Comparison of ENCODE assay signal across 8 cellular contexts in the genomic region with DNA sequence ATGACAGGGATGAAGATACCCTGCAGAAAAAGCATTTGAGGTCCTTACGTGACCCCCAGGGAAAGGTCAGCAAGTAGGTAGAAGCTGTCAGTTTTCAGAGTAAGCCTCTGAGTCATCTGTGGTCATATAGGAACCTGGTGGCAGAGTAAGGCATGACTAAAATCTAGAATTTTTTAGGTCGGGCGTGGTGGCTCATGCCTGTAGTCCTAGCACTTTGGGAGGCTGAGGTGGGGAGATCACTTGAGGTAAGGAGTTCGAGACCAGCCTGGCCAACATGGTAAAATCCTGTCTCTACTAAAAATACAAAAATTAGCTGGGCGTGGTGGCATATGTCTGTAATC. TPM values are rescaled to one million over a fixed set of nuclear protein-coding genes. Genes with fewer than 3 reads are reported as not detected.
DNase-seq lines count a peak whose midpoint lies in the region; ATAC-seq and TF ChIP-seq lines count a peak whose summit lies in the region.
"Not testable (repeated sequence)": the region's sequence is repeated elsewhere in the genome, so short reads cannot be mapped to it uniquely, and the experiment has no call there.

No MANE protein-coding gene starts in this region.

- ATAC-seq in GM18511 (IDR thresholded peaks at IDR 0.05; ENCODE audit: unreplicated experiment) = peak; percentile 49
- peak; percentile 74 for ATAC-seq in foreskin keratinocyte

- not testable (repeated sequence) for H3K4me3 Mint-ChIP-seq in T-helper 1 cell treated with Interleukin-12 subunit alpha and Interleukin-12 subunit beta and Interleukin-4 antibody, amounts not matched to agents 30 μg/mL and 1 μg/mL, for 36 hours; activated naive CD8-positive, alpha-beta T cell treated with anti-CD3 and anti-CD28 coated beads for 36 hours

- DNase-seq in AG08395 (ENCODE audit: low spot score) (peak; percentile 22), LHCN-M2 (ENCODE audit: low read depth) (peak; percentile 24), foreskin keratinocyte (peak; percentile 82 to 89)
- peak in 2 of 3 experiments; percentile 16 to 31 for DNase-seq in activated CD8-positive, alpha-beta memory T cell treated with anti-CD3 and anti-CD28 coated beads for 48 hours (ENCODE audit: low read depth in 2 of 3, low spot score in 2 of 3)
- DNase-seq in activated naive CD8-positive, alpha-beta T cell treated with anti-CD3 and anti-CD28 coated beads for 36 hours = peak; percentile 56
- peak in 2 of 3 experiments; percentile 4 to 47 for DNase-seq in stimulated activated CD4-positive, alpha-beta T cell treated with anti-CD3 and anti-CD28 coated beads, TNF-alpha, amount 100 ng/mL, for 24 hours (ENCODE audit: low read depth in 3 of 3)

- not testable (repeated sequence) for H3K9me3 Mint-ChIP-seq in T-helper 1 cell treated with Interleukin-12 subunit alpha and Interleukin-12 subunit beta and Interleukin-4 antibody, amounts not matched to agents 30 μg/mL and 1 μg/mL, for 36 hours; activated naive CD8-positive, alpha-beta T cell treated with anti-CD3 and anti-CD28 coated beads for 36 hours

- not testable (repeated sequence) for H3K27me3 ChIP-seq in foreskin keratinocyte

- H3K36me3 Mint-ChIP-seq in T-helper 1 cell treated with Interleukin-12 subunit alpha and Interleukin-12 subunit beta and Interleukin-4 antibody, amounts not matched to agents 30 μg/mL and 1 μg/mL, for 36 hours (ENCODE audit: low read depth) = peaks cover 15% of the 10 kb centered on the region
- not testable (repeated sequence) for H3K36me3 Mint-ChIP-seq in activated naive CD8-positive, alpha-beta T cell treated with anti-CD3 and anti-CD28 coated beads for 36 hours

- H3K27ac ChIP-seq in foreskin keratinocyte = peak overlapping the region; percentile 13

- H3K27me3 Mint-ChIP-seq in T-helper 1 cell treated with Interleukin-12 subunit alpha and Interleukin-12 subunit beta and Interleukin-4 antibody, amounts not matched to agents 30 μg/mL and 1 μg/mL, for 36 hours (ENCODE audit: low read depth); activated naive CD8-positive, alpha-beta T cell treated with anti-CD3 and anti-CD28 coated beads for 36 hours: not testable (repeated sequence)

- not testable (repeated sequence) for H3K4me1 ChIP-seq in foreskin keratinocyte

- peak overlapping the region; percentile 7 for H3K27ac Mint-ChIP-seq in T-helper 1 cell treated with Interleukin-12 subunit alpha and Interleukin-12 subunit beta and Interleukin-4 antibody, amounts not matched to agents 30 μg/mL and 1 μg/mL, for 36 hours
- H3K27ac Mint-ChIP-seq in activated naive CD8-positive, alpha-beta T cell treated with anti-CD3 and anti-CD28 coated beads for 36 hours = not testable (repeated sequence)

- peak; percentile 27 for TF ChIP-seq CTCF in foreskin keratinocyte (conservative IDR thresholded peaks at IDR 0.05)

- peaks cover 20% of the 10 kb centered on the region for H3K4me1 Mint-ChIP-seq in T-helper 1 cell treated with Interleukin-12 subunit alpha and Interleukin-12 subunit beta and Interleukin-4 antibody, amounts not matched to agents 30 μg/mL and 1 μg/mL, for 36 hours (ENCODE audit: low read depth)
- H3K4me1 Mint-ChIP-seq in activated naive CD8-positive, alpha-beta T cell treated with anti-CD3 and anti-CD28 coated beads for 36 hours = not testable (repeated sequence)

RNA-seq across cellular contexts. Expression of gene CDAN1, which starts 56.8 kb away (rescaled TPM):
- total RNA-seq in LHCN-M2 (2014; rRNA removed) (20.0 and 20.1 TPM in 2 replicates), foreskin keratinocyte (9.9 and 10.9 TPM in 2 replicates)
- polyA plus RNA-seq in LHCN-M2 (2012) = 8.5 TPM
- 10 to 100 TPM; 14.3 to 17.9 TPM for total RNA-seq in activated naive CD8-positive, alpha-beta T cell treated with anti-CD3 and anti-CD28 coated beads for 36 hours
- polyA plus RNA-seq in foreskin keratinocyte = 6.3 and 7.6 TPM in 2 replicates

Comparison
In these comparisons a context has a peak if more than half of its experiments do, and no peak if none do; other contexts are left out.
1. Peak in every context shown above with its lines: DNase-seq, ATAC-seq and H3K27ac ChIP-seq.
2. DNase-seq: peak in every context shown above with its lines; median percentile 86 in foreskin keratinocyte; 56 in activated naive CD8-positive, alpha-beta T cell treated with anti-CD3 and anti-CD28 coated beads for 36 hours; 26 in stimulated activated CD4-positive, alpha-beta T cell treated with anti-CD3 and anti-CD28 coated beads, TNF-alpha, amount 100 ng/mL, for 24 hours; 24 in LHCN-M2; 24 in activated CD8-positive, alpha-beta memory T cell treated with anti-CD3 and anti-CD28 coated beads for 48 hours; 22 in AG08395.